In genomic region chr10:42648512-42648911, GRCh38 we compare ENCODE assay signal across 11 cellular contexts.
"Had no signal": no experiment of that assay in that cellular context is flagged by ENCODE, and none has a peak within 500 bp of the region (broad histone marks: within the 10 kb centered on the region; RNA-seq: fewer than 3 reads in every experiment).

No MANE protein-coding gene starts in this region.

- FAIRE-seq: H1, H54 had no signal

- H3K36me3 ChIP-seq: HAP-1 had no signal

- H2AFZ ChIP-seq: GM23248, GM23338 had no signal

- H3K4me3 ChIP-seq: GM23248, GM23338, HAP-1 had no signal

- DNase-seq: GM23248, GOT3, H7, H9, HCEC 1CT, HFFc6 had no signal

- ATAC-seq: GM23338, HCT116 had no signal

- H3K9me3 ChIP-seq: HAP-1 had no signal

- H3K9ac ChIP-seq: GM23248 had no signal

- H3K27ac ChIP-seq: GM23248 had no signal

- H3K4me2 ChIP-seq: GM23338 had no signal

- H3K4me1 ChIP-seq: HAP-1 had no signal
